Comparison of ENCODE assay signal across 13 cellular contexts in genomic region chr9:104923289-104923688, GRCh38. TPM values are rescaled to one million over a fixed set of nuclear protein-coding genes. Genes with fewer than 3 reads are reported as not detected.
A peak's percentile ranks its signal among the peaks of the same experiment; 100 is the strongest.
DNase-seq lines count a peak whose midpoint lies in the region; ATAC-seq and TF ChIP-seq lines count a peak whose summit lies in the region.
"Had no signal": no experiment of that assay in that cellular context is flagged by ENCODE, and none has a peak within 500 bp of the region (broad histone marks: within the 10 kb centered on the region; RNA-seq: fewer than 3 reads in every experiment).

No MANE protein-coding gene starts in this region.

- no peak for TF ChIP-seq POLR2A in thyroid gland (IDR thresholded peaks at IDR 0.05)
- TF ChIP-seq POLR2A in testis (IDR thresholded peaks at IDR 0.05) = no peak
- no peak for TF ChIP-seq POLR2A in tibial nerve (IDR thresholded peaks at IDR 0.05)

- CTCF ChIA-PET in SK-N-SH (lab: Yijun Ruan, JAX) = interaction anchor here (0.6 to 1.5 kb wide), 3 partner anchors 59 to 176 kb away, joined by 3 to 5 read pairs (median 4); no protein-coding TSS in a partner anchor

- H3K4me3 ChIP-seq in SK-N-SH (ENCODE audit: low read depth in 2 of 2, low read length in 1 of 2) (no peak overlapping the region), foreskin fibroblast (ENCODE audit: low read depth in 1 of 2, low read length in 2 of 2) (no peak overlapping the region), thyroid gland (replicated peaks in 1 of 3) (no peak overlapping the region), testis (no peak overlapping the region), tibial nerve (no peak overlapping the region)
- H3K4me3 ChIP-seq: GM12878 had no signal

- H2AFZ ChIP-seq in SK-N-SH (ENCODE audit: low read depth) = no peak overlapping the region

- TF ChIP-seq EP300 in SK-N-SH (IDR thresholded peaks at IDR 0.05; ENCODE audit: borderline replicate concordance in 1 of 2, low read depth in 1 of 2, low read length in 1 of 2) (no peak), tibial nerve (IDR thresholded peaks at IDR 0.05) (no peak)

- WGBS in SK-N-SH (ENCODE audit: low lambda C conversion rate) = 87% methylated on average over 2 of the region's 2 CpGs
- WGBS in thyroid gland, 2 donors = 88% methylated on average over 2 of the region's 2 CpGs
- WGBS in testis, 2 donors = 65 to 78% methylated on average over 2 of the region's 2 CpGs
- WGBS in tibial nerve, 2 donors = 66 to 73% methylated on average over 2 of the region's 2 CpGs

- H3K79me2 ChIP-seq in SK-N-SH (ENCODE audit: insufficient read depth) = peaks cover 9% of the 10 kb centered on the region; the same call in 1 of the 2 replicates

- intact Hi-C loops in thyroid gland (cut with DNase I) = loop anchor here (10.0 kb wide), 2 partner anchors 72 to 232 kb away; no protein-coding TSS in a partner anchor
- intact Hi-C loops in testis (cut with DNase I; ENCODE audit: low total_unique reads) = loop anchor here (10.0 kb wide), 2 partner anchors 58 to 492 kb away; no protein-coding TSS in a partner anchor

- ATAC-seq in SK-N-SH treated with all-trans-retinoic acid at 6 μM for 48 hours = no peak
- ATAC-seq: left lobe of liver had no signal

- peaks cover 5% of the 10 kb centered on the region for H3F3A ChIP-seq in SK-N-SH (replicated peaks; ENCODE audit: insufficient read depth)

- no peaks in the 10 kb centered on the region for H4K20me1 ChIP-seq in SK-N-SH (ENCODE audit: insufficient read depth)

- TF ChIP-seq RAD21 in SK-N-SH (IDR thresholded peaks at IDR 0.05; ENCODE audit: low read length) = no peak

- TF ChIP-seq CTCF in SK-N-SH (IDR thresholded peaks at IDR 0.05) = no peak
- TF ChIP-seq CTCF in foreskin fibroblast (IDR thresholded peaks at IDR 0.05; ENCODE audit: low read depth, low read length) = no peak
- no peak for TF ChIP-seq CTCF in thyroid gland (IDR thresholded peaks at IDR 0.05)
- no peak for TF ChIP-seq CTCF in testis (IDR thresholded peaks at IDR 0.05)
- no peak for TF ChIP-seq CTCF in tibial nerve (IDR thresholded peaks at IDR 0.05)

- H3K4me1 ChIP-seq in SK-N-SH (ENCODE audit: control insufficient read depth in 1 of 2, insufficient read depth in 2 of 2, low read depth in 1 of 2, low read length in 1 of 2) = peaks cover 1 to 4% of the 10 kb centered on the region in 2 experiments; a peak in 2 of 4 replicates
- peaks cover 44 to 48% of the 10 kb centered on the region in 2 donors for H3K4me1 ChIP-seq in thyroid gland
- H3K4me1 ChIP-seq in testis = peaks cover 8% of the 10 kb centered on the region
- H3K4me1 ChIP-seq in tibial nerve = peaks cover 0 to 74% (median 41%) of the 10 kb centered on the region in 4 donors

- H3K27me3 ChIP-seq in SK-N-SH (ENCODE audit: insufficient read depth) (no peaks in the 10 kb centered on the region), thyroid gland (no peaks in the 10 kb centered on the region), testis (no peaks in the 10 kb centered on the region), tibial nerve (no peaks in the 10 kb centered on the region)

- H3K4me2 ChIP-seq in SK-N-SH = no peak overlapping the region

- H3K27ac ChIP-seq in SK-N-SH (ENCODE audit: low read depth in 2 of 2, low read length in 1 of 2) (no peak overlapping the region), thyroid gland (peak overlapping the region in 2 of 3 donors; percentile 28 to 64), testis (peak overlapping the region in 1 of 2 donors; percentile 36), tibial nerve (peak overlapping the region in 2 of 4 donors; percentile 12 to 26)

- no peaks in the 10 kb centered on the region for H3K36me3 ChIP-seq in SK-N-SH (replicated peaks in 1 of 2; ENCODE audit: control insufficient read depth in 1 of 2, insufficient read depth in 2 of 2, low read length in 1 of 2)
- no peaks in the 10 kb centered on the region for H3K36me3 ChIP-seq in thyroid gland
- no peaks in the 10 kb centered on the region for H3K36me3 ChIP-seq in testis (ENCODE audit: low read depth, missing control alignments)
- no peaks in the 10 kb centered on the region for H3K36me3 ChIP-seq in tibial nerve

- no peaks in the 10 kb centered on the region for H3K9me2 ChIP-seq in SK-N-SH

- no peaks in the 10 kb centered on the region for H3K9me3 ChIP-seq in SK-N-SH
- no peaks in the 10 kb centered on the region for H3K9me3 ChIP-seq in thyroid gland
- H3K9me3 ChIP-seq in testis = no peaks in the 10 kb centered on the region
- no peaks in the 10 kb centered on the region for H3K9me3 ChIP-seq in tibial nerve

- DNase-seq in SK-N-SH (no peak), amniotic epithelial cell (ENCODE audit: low read depth) (peak; percentile 95), foreskin fibroblast (peak; percentile 54 to 75), thyroid gland (no peak), testis (no peak), tibial nerve (ENCODE audit: low spot score in 2 of 2) (no peak)
- no peak for DNase-seq in stimulated activated naive CD4-positive, alpha-beta T cell treated with Interleukin-2 at 50 U/mL for 16 hours (lab: John Stamatoyannopoulos, UW)
- DNase-seq: activated CD4-positive, alpha-beta T cell treated with anti-CD3 and anti-CD28 coated beads, Interleukin-2, amount 10 ng/mL, durations not matched to agents 24 days and 14 days; anterior cingulate cortex; DMS153 had no signal

- H3K9ac ChIP-seq in SK-N-SH = no peak overlapping the region

- POLR2A ChIA-PET in SK-N-SH (lab: Yijun Ruan, JAX) = no interaction called here

TF ChIP-seq in SK-N-SH treated with all-trans-retinoic acid at 6 μM for 48 hours, 23 proteins besides CTCF, POLR2A, EP300 and RAD21:
- no peak for TF ChIP-seq ZC3H10 (CRISPR knock-in tag; IDR thresholded peaks at IDR 0.05)
- TF ChIP-seq, protein P1, sequence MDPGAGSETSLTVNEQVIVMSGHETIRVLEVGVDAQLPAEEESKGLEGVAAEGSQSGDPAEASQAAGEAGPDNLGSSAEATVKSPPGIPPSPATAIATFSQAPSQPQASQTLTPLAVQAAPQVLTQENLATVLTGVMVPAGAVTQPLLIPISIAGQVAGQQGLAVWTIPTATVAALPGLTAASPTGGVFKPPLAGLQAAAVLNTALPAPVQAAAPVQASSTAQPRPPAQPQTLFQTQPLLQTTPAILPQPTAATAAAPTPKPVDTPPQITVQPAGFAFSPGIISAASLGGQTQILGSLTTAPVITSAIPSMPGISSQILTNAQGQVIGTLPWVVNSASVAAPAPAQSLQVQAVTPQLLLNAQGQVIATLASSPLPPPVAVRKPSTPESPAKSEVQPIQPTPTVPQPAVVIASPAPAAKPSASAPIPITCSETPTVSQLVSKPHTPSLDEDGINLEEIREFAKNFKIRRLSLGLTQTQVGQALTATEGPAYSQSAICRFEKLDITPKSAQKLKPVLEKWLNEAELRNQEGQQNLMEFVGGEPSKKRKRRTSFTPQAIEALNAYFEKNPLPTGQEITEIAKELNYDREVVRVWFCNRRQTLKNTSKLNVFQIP (CRISPR knock-in tag; IDR thresholded peaks at IDR 0.05; ENCODE audit: borderline replicate concordance, low read depth) = no peak
- TF ChIP-seq, protein P2, sequence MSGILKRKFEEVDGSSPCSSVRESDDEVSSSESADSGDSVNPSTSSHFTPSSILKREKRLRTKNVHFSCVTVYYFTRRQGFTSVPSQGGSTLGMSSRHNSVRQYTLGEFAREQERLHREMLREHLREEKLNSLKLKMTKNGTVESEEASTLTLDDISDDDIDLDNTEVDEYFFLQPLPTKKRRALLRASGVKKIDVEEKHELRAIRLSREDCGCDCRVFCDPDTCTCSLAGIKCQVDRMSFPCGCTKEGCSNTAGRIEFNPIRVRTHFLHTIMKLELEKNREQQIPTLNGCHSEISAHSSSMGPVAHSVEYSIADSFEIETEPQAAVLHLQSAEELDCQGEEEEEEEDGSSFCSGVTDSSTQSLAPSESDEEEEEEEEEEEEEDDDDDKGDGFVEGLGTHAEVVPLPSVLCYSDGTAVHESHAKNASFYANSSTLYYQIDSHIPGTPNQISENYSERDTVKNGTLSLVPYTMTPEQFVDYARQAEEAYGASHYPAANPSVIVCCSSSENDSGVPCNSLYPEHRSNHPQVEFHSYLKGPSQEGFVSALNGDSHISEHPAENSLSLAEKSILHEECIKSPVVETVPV (CRISPR knock-in tag; IDR thresholded peaks at IDR 0.05) = no peak
- TF ChIP-seq ISL1 (CRISPR knock-in tag; IDR thresholded peaks at IDR 0.05) = peak; percentile 46

TF ChIP-seq in SK-N-SH, 30 proteins besides CTCF, POLR2A, EP300 and RAD21 (continues in another document):
- TF ChIP-seq JUND (IDR thresholded peaks at IDR 0.05) (no peak), TCF12 (IDR thresholded peaks at IDR 0.05) (no peak), TEAD4 (IDR thresholded peaks at IDR 0.05; ENCODE audit: borderline replicate concordance, insufficient read depth) (no peak), PBX3 (IDR thresholded peaks at IDR 0.05) (no peak), ELF1 (IDR thresholded peaks at IDR 0.05) (no peak), POLR2AphosphoS5 (IDR thresholded peaks at IDR 0.05; ENCODE audit: low read depth, low read length) (no peak), CHD2 (IDR thresholded peaks at IDR 0.05; ENCODE audit: low read length, partially characterized antibody) (no peak), SMC3 (IDR thresholded peaks at IDR 0.05; ENCODE audit: low read depth, low read length) (no peak), USF1 (IDR thresholded peaks at IDR 0.05; ENCODE audit: borderline replicate concordance, low read depth) (no peak), MXI1 (IDR thresholded peaks at IDR 0.05; ENCODE audit: low read depth, low read length) (no peak), GABPA (IDR thresholded peaks at IDR 0.05; ENCODE audit: low read depth) (no peak)

RNA-seq across cellular contexts. Expression of gene ABCA1, which starts 4.7 kb away (rescaled TPM):
- polyA plus RNA-seq in SK-N-SH (2012; rRNA removed) = 5.3 and 9.3 TPM in 2 replicates
- 4.7 and 4.9 TPM in 2 replicates for polyA plus RNA-seq in SK-N-SH (2012; cell fraction: cytosol; rRNA removed)
- polyA plus RNA-seq in SK-N-SH (2012; cell fraction: nucleus; rRNA removed) = 4.2 and 7.3 TPM in 2 replicates
- 10 to 100 TPM; 18.3 to 59.8 (median 35.0) TPM for total RNA-seq in thyroid gland
- 10 to 100 TPM; 42.0 to 57.9 TPM for total RNA-seq in testis
- 8.5 TPM for polyA plus RNA-seq in testis (ENCODE audit: insufficient read depth, low read depth, low replicate concordance)
- total RNA-seq in tibial nerve = 10 to 100 TPM; 59.2 to 84.1 (median 80.5) TPM

Comparison
In these comparisons a context has a peak if more than half of its experiments do, and no peak if none do; other contexts are left out.
1. DNase-seq: peak in amniotic epithelial cell (single experiment) and foreskin fibroblast (2 of 2); none in SK-N-SH (single experiment), thyroid gland (0 of 2), stimulated activated naive CD4-positive, alpha-beta T cell treated with Interleukin-2 at 50 U/mL for 16 hours (single experiment), testis (single experiment) and tibial nerve (0 of 2).
2. H3K27ac ChIP-seq: peak in thyroid gland (2 of 3); none in SK-N-SH (0 of 2).